Comparison of ENCODE assay signal across 8 cellular contexts in the genomic region with DNA sequence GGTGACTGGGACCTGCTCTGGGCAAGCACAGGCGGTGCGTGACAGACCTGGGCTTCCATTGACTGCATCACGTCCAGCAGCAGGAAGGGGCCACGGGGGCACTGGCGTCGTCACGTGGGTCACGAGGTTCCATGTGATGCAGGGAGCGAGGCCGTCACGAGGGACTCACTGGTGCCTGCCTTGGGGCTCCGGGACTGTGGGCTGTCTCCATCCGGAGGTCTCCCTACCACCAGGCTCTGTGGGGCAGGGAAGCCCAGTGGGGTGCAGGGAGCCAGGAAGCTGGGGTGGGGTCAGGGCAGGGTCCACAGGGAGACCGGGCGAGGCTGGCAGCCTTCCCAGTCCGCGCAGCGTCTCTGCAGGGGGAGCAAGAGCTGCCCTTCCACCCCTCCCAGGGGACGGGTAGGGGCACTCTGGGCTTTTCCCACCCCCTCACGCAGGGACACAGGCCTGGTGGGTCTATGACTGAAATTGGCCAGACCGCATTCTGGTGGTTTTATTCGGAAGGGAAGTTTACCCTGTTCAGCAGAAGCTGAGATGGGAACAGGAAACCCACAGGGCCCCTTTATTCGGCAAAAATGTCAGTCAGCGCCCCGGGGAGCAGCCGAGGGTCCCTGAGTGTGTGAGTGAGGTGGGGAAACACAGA. TPM values are rescaled to one million over a fixed set of nuclear protein-coding genes. Genes with fewer than 3 reads are reported as not detected.
A peak's percentile ranks its signal among the peaks of the same experiment; 100 is the strongest.
DNase-seq lines count a peak whose midpoint lies in the region; TF ChIP-seq lines count a peak whose summit lies in the region.

No MANE protein-coding gene starts in this region.

- no peaks in the 10 kb centered on the region for H3K4me1 ChIP-seq in HEK293 (ENCODE audit: control insufficient read depth, insufficient read depth, low read length)
- H3K4me1 ChIP-seq in OCI-LY1 (ENCODE audit: insufficient read depth, low read length, severe bottlenecking), result peaks cover 12% of the 10 kb centered on the region
- peaks cover 17% of the 10 kb centered on the region for H3K4me1 ChIP-seq in skeletal muscle satellite cell (ENCODE audit: control insufficient read depth, insufficient read depth, low read length)

- no peak overlapping the region for H2AFZ ChIP-seq in OCI-LY1 (ENCODE audit: low read length)

- H3K27ac ChIP-seq in HEK293 (ENCODE audit: extremely low read depth, low read depth, low read length) (no peak overlapping the region), OCI-LY1 (ENCODE audit: low read depth, low read length, poor library complexity, severe bottlenecking) (no peak overlapping the region)

- no peaks in the 10 kb centered on the region for H3K27me3 ChIP-seq in OCI-LY1 (ENCODE audit: insufficient read depth, low read length)
- H3K27me3 ChIP-seq in skeletal muscle satellite cell (ENCODE audit: control insufficient read depth, insufficient read depth, low read length), result no peaks in the 10 kb centered on the region

- no peak overlapping the region for H3K4me3 ChIP-seq in HEK293 (ENCODE audit: low read depth, low read length)
- H3K4me3 ChIP-seq in OCI-LY1 (ENCODE audit: low read depth, low read length, poor library complexity, severe bottlenecking), result peak overlapping the region; percentile 46
- H3K4me3 ChIP-seq in skeletal muscle satellite cell (ENCODE audit: low read length), result peak overlapping the region; percentile 78

- H3K9me3 ChIP-seq in HEK293 (ENCODE audit: control insufficient read depth, insufficient read depth, low read depth, low read length) (no peaks in the 10 kb centered on the region), OCI-LY1 (ENCODE audit: low read length) (no peaks in the 10 kb centered on the region), skeletal muscle satellite cell (replicated peaks; ENCODE audit: low read length) (no peaks in the 10 kb centered on the region)

- POLR2A ChIA-PET in HEK293 (lab: Yijun Ruan, JAX), result interaction anchor here (0.5 kb wide), 1 partner anchor 167 kb away, joined by 3 read pairs; no protein-coding TSS in a partner anchor

- no peaks in the 10 kb centered on the region for H3K9me2 ChIP-seq in OCI-LY1 (ENCODE audit: low read depth, low read length)

- no peaks in the 10 kb centered on the region for H3K79me2 ChIP-seq in OCI-LY1 (ENCODE audit: insufficient read depth, low read length)

- H3K4me2 ChIP-seq in OCI-LY1 (ENCODE audit: low read length) (peak overlapping the region; percentile 61), skeletal muscle satellite cell (ENCODE audit: low read length) (peak overlapping the region; percentile 87)

- H3K9ac ChIP-seq in OCI-LY1 (ENCODE audit: low read length), result peak overlapping the region; percentile 18; the same call in 1 of the 2 replicates
- peak overlapping the region; percentile 79 for H3K9ac ChIP-seq in skeletal muscle satellite cell (ENCODE audit: low read depth, low read length)

- no peaks in the 10 kb centered on the region for H3F3A ChIP-seq in OCI-LY1 (ENCODE audit: insufficient read depth, low read length)

- H3K36me3 ChIP-seq in HEK293 (ENCODE audit: control insufficient read depth in 2 of 2, insufficient read depth in 1 of 2, low read length in 2 of 2) (no peaks in the 10 kb centered on the region), OCI-LY1 (ENCODE audit: insufficient read depth, low read length) (no peaks in the 10 kb centered on the region), skeletal muscle satellite cell (ENCODE audit: insufficient read depth, low read length) (no peaks in the 10 kb centered on the region)

- TF ChIP-seq CTCF in HEK293 (tag by site-specific recombination; IDR thresholded peaks at IDR 0.05) (no peak), OCI-LY1 (IDR thresholded peaks at IDR 0.05; ENCODE audit: low read length) (no peak)

- DNase-seq in EH (ENCODE audit: low read depth) (peak; percentile 26), globus pallidus (ENCODE audit: low spot score) (peak; percentile 41), HPDE6-E6E7 (ENCODE audit: extremely low spot score) (no peak), A172 (ENCODE audit: low spot score) (no peak)
- peak; percentile 53 for DNase-seq in activated effector memory CD4-positive, alpha-beta T cell treated with Interleukin-2 at 50 U/mL for 16 hours

- no peaks in the 10 kb centered on the region for H4K20me1 ChIP-seq in OCI-LY1 (ENCODE audit: insufficient read depth, low read length)

- CTCF ChIA-PET in HEK293 (lab: Yijun Ruan, JAX), result interaction anchor here (0.8 kb wide), 1 partner anchor 230 kb away, joined by 3 read pairs; no protein-coding TSS in a partner anchor

TF ChIP-seq in HEK293, 187 proteins besides CTCF, POLR2A, EP300 and RAD21:
- TF ChIP-seq, protein P1, sequence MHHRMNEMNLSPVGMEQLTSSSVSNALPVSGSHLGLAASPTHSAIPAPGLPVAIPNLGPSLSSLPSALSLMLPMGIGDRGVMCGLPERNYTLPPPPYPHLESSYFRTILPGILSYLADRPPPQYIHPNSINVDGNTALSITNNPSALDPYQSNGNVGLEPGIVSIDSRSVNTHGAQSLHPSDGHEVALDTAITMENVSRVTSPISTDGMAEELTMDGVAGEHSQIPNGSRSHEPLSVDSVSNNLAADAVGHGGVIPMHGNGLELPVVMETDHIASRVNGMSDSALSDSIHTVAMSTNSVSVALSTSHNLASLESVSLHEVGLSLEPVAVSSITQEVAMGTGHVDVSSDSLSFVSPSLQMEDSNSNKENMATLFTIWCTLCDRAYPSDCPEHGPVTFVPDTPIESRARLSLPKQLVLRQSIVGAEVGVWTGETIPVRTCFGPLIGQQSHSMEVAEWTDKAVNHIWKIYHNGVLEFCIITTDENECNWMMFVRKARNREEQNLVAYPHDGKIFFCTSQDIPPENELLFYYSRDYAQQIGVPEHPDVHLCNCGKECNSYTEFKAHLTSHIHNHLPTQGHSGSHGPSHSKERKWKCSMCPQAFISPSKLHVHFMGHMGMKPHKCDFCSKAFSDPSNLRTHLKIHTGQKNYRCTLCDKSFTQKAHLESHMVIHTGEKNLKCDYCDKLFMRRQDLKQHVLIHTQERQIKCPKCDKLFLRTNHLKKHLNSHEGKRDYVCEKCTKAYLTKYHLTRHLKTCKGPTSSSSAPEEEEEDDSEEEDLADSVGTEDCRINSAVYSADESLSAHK (tag by site-specific recombination; IDR thresholded peaks at IDR 0.05), result no peak
- no peak for TF ChIP-seq ZNF76 (tag by site-specific recombination; IDR thresholded peaks at IDR 0.05; ENCODE audit: borderline replicate concordance, low read depth)
- peak; percentile 31; the same call in 1 of the 2 replicates for TF ChIP-seq KLF1 (tag by site-specific recombination; IDR thresholded peaks at IDR 0.05)
- TF ChIP-seq ZNF248 (tag by site-specific recombination; IDR thresholded peaks at IDR 0.05), result no peak
- no peak for TF ChIP-seq ZNF223 (tag by site-specific recombination; IDR thresholded peaks at IDR 0.05)
- no peak for TF ChIP-seq ZNF416 (tag by site-specific recombination; IDR thresholded peaks at IDR 0.05)
- TF ChIP-seq GLIS2 (tag by site-specific recombination; IDR thresholded peaks at IDR 0.05), result peak; percentile 67
- TF ChIP-seq, protein P2, sequence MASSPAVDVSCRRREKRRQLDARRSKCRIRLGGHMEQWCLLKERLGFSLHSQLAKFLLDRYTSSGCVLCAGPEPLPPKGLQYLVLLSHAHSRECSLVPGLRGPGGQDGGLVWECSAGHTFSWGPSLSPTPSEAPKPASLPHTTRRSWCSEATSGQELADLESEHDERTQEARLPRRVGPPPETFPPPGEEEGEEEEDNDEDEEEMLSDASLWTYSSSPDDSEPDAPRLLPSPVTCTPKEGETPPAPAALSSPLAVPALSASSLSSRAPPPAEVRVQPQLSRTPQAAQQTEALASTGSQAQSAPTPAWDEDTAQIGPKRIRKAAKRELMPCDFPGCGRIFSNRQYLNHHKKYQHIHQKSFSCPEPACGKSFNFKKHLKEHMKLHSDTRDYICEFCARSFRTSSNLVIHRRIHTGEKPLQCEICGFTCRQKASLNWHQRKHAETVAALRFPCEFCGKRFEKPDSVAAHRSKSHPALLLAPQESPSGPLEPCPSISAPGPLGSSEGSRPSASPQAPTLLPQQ (tag by site-specific recombination; IDR thresholded peaks at IDR 0.05), result no peak
- no peak for TF ChIP-seq ZNF391 (tag by site-specific recombination; IDR thresholded peaks at IDR 0.05; ENCODE audit: borderline replicate concordance, low read depth)
- no peak for TF ChIP-seq ZNF658 (tag by site-specific recombination; IDR thresholded peaks at IDR 0.05)
- TF ChIP-seq ZNF501 (tag by site-specific recombination; IDR thresholded peaks at IDR 0.05), result no peak
- TF ChIP-seq, protein P3, sequence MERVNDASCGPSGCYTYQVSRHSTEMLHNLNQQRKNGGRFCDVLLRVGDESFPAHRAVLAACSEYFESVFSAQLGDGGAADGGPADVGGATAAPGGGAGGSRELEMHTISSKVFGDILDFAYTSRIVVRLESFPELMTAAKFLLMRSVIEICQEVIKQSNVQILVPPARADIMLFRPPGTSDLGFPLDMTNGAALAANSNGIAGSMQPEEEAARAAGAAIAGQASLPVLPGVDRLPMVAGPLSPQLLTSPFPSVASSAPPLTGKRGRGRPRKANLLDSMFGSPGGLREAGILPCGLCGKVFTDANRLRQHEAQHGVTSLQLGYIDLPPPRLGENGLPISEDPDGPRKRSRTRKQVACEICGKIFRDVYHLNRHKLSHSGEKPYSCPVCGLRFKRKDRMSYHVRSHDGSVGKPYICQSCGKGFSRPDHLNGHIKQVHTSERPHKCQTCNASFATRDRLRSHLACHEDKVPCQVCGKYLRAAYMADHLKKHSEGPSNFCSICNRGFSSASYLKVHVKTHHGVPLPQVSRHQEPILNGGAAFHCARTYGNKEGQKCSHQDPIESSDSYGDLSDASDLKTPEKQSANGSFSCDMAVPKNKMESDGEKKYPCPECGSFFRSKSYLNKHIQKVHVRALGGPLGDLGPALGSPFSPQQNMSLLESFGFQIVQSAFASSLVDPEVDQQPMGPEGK (tag by site-specific recombination; IDR thresholded peaks at IDR 0.05), result peak; percentile 30
- no peak for TF ChIP-seq ZNF146 (tag by site-specific recombination; IDR thresholded peaks at IDR 0.05)
- TF ChIP-seq ZIC2 (tag by site-specific recombination; IDR thresholded peaks at IDR 0.05), result peak; percentile 50

RNA-seq across cellular contexts. Expression of a gene that starts 0.4 kb away (rescaled TPM):
- 5.0 and 8.4 TPM in 2 replicates for total RNA-seq in skeletal muscle satellite cell (2012; rRNA removed)
- 0.05 and 0.10 TPM in 2 replicates for total RNA-seq in A172 (2014; rRNA removed; shearing (Covaris generic))

RNA-seq across cellular contexts. Expression of a gene that starts 25.7 kb away (rescaled TPM):
- not detected in 2 replicates for total RNA-seq in skeletal muscle satellite cell (2012; rRNA removed)
- total RNA-seq in A172 (2014; rRNA removed; shearing (Covaris generic)), result not detected in 2 replicates

RNA-seq across cellular contexts. Expression of a gene that starts 29.4 kb away (rescaled TPM):
- total RNA-seq in skeletal muscle satellite cell (2012; rRNA removed), result 21.3 and 24.0 TPM in 2 replicates
- 6.5 and 7.7 TPM in 2 replicates for total RNA-seq in A172 (2014; rRNA removed; shearing (Covaris generic))

RNA-seq across cellular contexts. Expression of a gene that starts 30.8 kb away (rescaled TPM):
- total RNA-seq in skeletal muscle satellite cell (2012; rRNA removed), result 13.4 and 15.9 TPM in 2 replicates
- total RNA-seq in A172 (2014; rRNA removed; shearing (Covaris generic)), result 23.1 and 27.9 TPM in 2 replicates

Comparison
In these comparisons a context has a peak if more than half of its experiments do, and no peak if none do; other contexts are left out.
1. DNase-seq: peak in EH (single experiment), activated effector memory CD4-positive, alpha-beta T cell treated with Interleukin-2 at 50 U/mL for 16 hours (single experiment) and globus pallidus (single experiment); none in HPDE6-E6E7 (single experiment) and A172 (single experiment).